In genomic region chr6:169073311-169073710, GRCh38 we compare ENCODE assay signal across 18 cellular contexts.
A peak's percentile ranks its signal among the peaks of the same experiment; 100 is the strongest.
DNase-seq lines count a peak whose midpoint lies in the region; ATAC-seq and TF ChIP-seq lines count a peak whose summit lies in the region.
"Had no signal": no experiment of that assay in that cellular context is flagged by ENCODE, and none has a peak within 500 bp of the region (broad histone marks: within the 10 kb centered on the region; RNA-seq: fewer than 3 reads in every experiment).

No MANE protein-coding gene starts in this region.

- H3K36me3 Mint-ChIP-seq in Calu3 (ENCODE audit: insufficient read depth, unreplicated experiment): no peaks in the 10 kb centered on the region
- H3K36me3 Mint-ChIP-seq: activated naive CD8-positive, alpha-beta T cell treated with anti-CD3 and anti-CD28 coated beads for 36 hours; natural killer cell; stimulated activated effector memory CD8-positive, alpha-beta T cell treated with anti-CD3 and anti-CD28 coated beads, Interleukin-12 subunit alpha, Interleukin-12 subunit beta, amount 100 ng/mL, for 72 hours had no signal

- H2AFZ ChIP-seq in neuronal stem cell (ENCODE audit: low read length): no peak overlapping the region

- in situ Hi-C loops in GM13977 (cut with MboI; ENCODE audit: low pct_unique_long_range_greater_than_20kb, low sequenced_read_pairs, unreplicated experiment): no loop called here

- intact Hi-C loops in Calu3 (cut with micrococcal nuclease; ENCODE audit: unreplicated experiment): no loop called here

- peak overlapping the region; percentile 53 for H3K18ac ChIP-seq in neuronal stem cell (ENCODE audit: low read length)

- no peaks in the 10 kb centered on the region for H3K79me1 ChIP-seq in neuronal stem cell (ENCODE audit: low read depth, low read length)

- DNase-seq in AG08395 (ENCODE audit: low spot score): peak; percentile 39
- DNase-seq in LoVo (ENCODE audit: low spot score): peak; percentile 1
- no peak for DNase-seq in coronary artery (ENCODE audit: low spot score)
- DNase-seq in neuronal stem cell (ENCODE audit: low spot score): no peak
- DNase-seq in Calu3: no peak
- DNase-seq in Ammon's horn (ENCODE audit: low spot score): no peak
- no peak for DNase-seq in GM13977 (ENCODE audit: low spot score)
- DNase-seq: activated CD4-positive, alpha-beta T cell treated with anti-CD3 and anti-CD28 coated beads, Interleukin-2, amount 10 ng/mL, durations not matched to agents 24 days and 14 days; activated naive CD8-positive, alpha-beta T cell treated with anti-CD3 and anti-CD28 coated beads for 36 hours; DMS53; left ventricle myocardium superior; natural killer cell; NCI-H2107; right lobe of liver; Right ventricle myocardium superior had no signal

- no peaks in the 10 kb centered on the region for H3K27me3 ChIP-seq in neuronal stem cell (ENCODE audit: control insufficient read depth in 3 of 3, insufficient read depth in 3 of 3, low read depth in 1 of 3, low read length in 3 of 3)
- H3K27me3 ChIP-seq: right lobe of liver had no signal

- no peak overlapping the region for H2BK15ac ChIP-seq in neuronal stem cell (ENCODE audit: low read length)

- H3K4ac ChIP-seq in neuronal stem cell (ENCODE audit: low read length): no peak overlapping the region

- H3K4me2 ChIP-seq in neuronal stem cell (ENCODE audit: insufficient read depth, low read length, poor library complexity, severe bottlenecking): no peak overlapping the region

- H4K91ac ChIP-seq in neuronal stem cell (ENCODE audit: low read depth, low read length, poor library complexity): no peak overlapping the region

- no peak for TF ChIP-seq CTCF in coronary artery (IDR thresholded peaks at IDR 0.05)
- no peak for TF ChIP-seq CTCF in Calu3 (IDR thresholded peaks at IDR 0.05; ENCODE audit: unreplicated experiment)
- no peak for TF ChIP-seq CTCF in GM13977 (IDR thresholded peaks at IDR 0.05; ENCODE audit: extremely low read depth, insufficient read depth, missing control alignments)

- H3K27ac ChIP-seq in coronary artery (peak overlapping the region; percentile 75 to 85), neuronal stem cell (replicated peaks; ENCODE audit: low read length) (no peak overlapping the region)
- H3K27ac ChIP-seq: right lobe of liver had no signal

- no peak overlapping the region for H2AK5ac ChIP-seq in neuronal stem cell (ENCODE audit: low read depth, low read length)

- H3K23ac ChIP-seq in neuronal stem cell (ENCODE audit: low read depth, low read length, poor library complexity): no peak overlapping the region

- H3K4me1 ChIP-seq in neuronal stem cell (ENCODE audit: control insufficient read depth in 2 of 2, insufficient read depth in 1 of 2, low read depth in 1 of 2, low read length in 2 of 2): no peaks in the 10 kb centered on the region
- H3K4me1 ChIP-seq: right lobe of liver had no signal

- CTCF ChIA-PET in Calu3 (lab: Charles Lee): no interaction called here

- H4K8ac ChIP-seq in neuronal stem cell (ENCODE audit: low read depth, low read length): no peak overlapping the region

- no peaks in the 10 kb centered on the region for H3K9me3 Mint-ChIP-seq in Calu3 (ENCODE audit: low read depth, unreplicated experiment)
- H3K9me3 Mint-ChIP-seq: activated CD4-positive, alpha-beta T cell treated with anti-CD3 and anti-CD28 coated beads, Interleukin-2, amount 10 ng/mL, durations not matched to agents 24 days and 14 days; natural killer cell; stimulated activated effector memory CD8-positive, alpha-beta T cell treated with anti-CD3 and anti-CD28 coated beads, Interleukin-12 subunit alpha, Interleukin-12 subunit beta, amount 100 ng/mL, for 72 hours; T-helper 2 cell treated with Interferon-gamma antibody and Interleukin-4, amounts not matched to agents 5 μg/mL and 100 μg/mL, for 36 hours had no signal

- no peaks in the 10 kb centered on the region for H3K27me3 Mint-ChIP-seq in Calu3 (ENCODE audit: unreplicated experiment)
- H3K27me3 Mint-ChIP-seq: activated CD4-positive, alpha-beta T cell treated with anti-CD3 and anti-CD28 coated beads, Interleukin-2, amount 10 ng/mL, durations not matched to agents 24 days and 14 days had no signal

- H3K4me1 Mint-ChIP-seq in Calu3 (ENCODE audit: low read depth, unreplicated experiment): peaks cover 27% of the 10 kb centered on the region
- H3K4me1 Mint-ChIP-seq: activated CD4-positive, alpha-beta T cell treated with anti-CD3 and anti-CD28 coated beads, Interleukin-2, amount 10 ng/mL, durations not matched to agents 24 days and 14 days; activated naive CD8-positive, alpha-beta T cell treated with anti-CD3 and anti-CD28 coated beads for 36 hours; natural killer cell; stimulated activated effector memory CD8-positive, alpha-beta T cell treated with anti-CD3 and anti-CD28 coated beads, Interleukin-12 subunit alpha, Interleukin-12 subunit beta, amount 100 ng/mL, for 72 hours had no signal

- BruUV-seq in Calu3 (replicated peaks; lab: Mats Ljungman, UMichigan): no TSS peak

- no peaks in the 10 kb centered on the region for H3K9me3 ChIP-seq in neuronal stem cell (replicated peaks in 1 of 2; ENCODE audit: control insufficient read depth in 2 of 2, insufficient read depth in 1 of 2, low read depth in 1 of 2, low read length in 2 of 2)
- H3K9me3 ChIP-seq: right lobe of liver had no signal

- H2BK12ac ChIP-seq in neuronal stem cell (ENCODE audit: low read length): no peak overlapping the region

- no peak overlapping the region for H3K4me3 Mint-ChIP-seq in Calu3 (ENCODE audit: low read depth, unreplicated experiment)
- H3K4me3 Mint-ChIP-seq: activated CD4-positive, alpha-beta T cell treated with anti-CD3 and anti-CD28 coated beads, Interleukin-2, amount 10 ng/mL, durations not matched to agents 24 days and 14 days; activated naive CD8-positive, alpha-beta T cell treated with anti-CD3 and anti-CD28 coated beads for 36 hours; natural killer cell; stimulated activated effector memory CD8-positive, alpha-beta T cell treated with anti-CD3 and anti-CD28 coated beads, Interleukin-12 subunit alpha, Interleukin-12 subunit beta, amount 100 ng/mL, for 72 hours; T-helper 2 cell treated with Interferon-gamma antibody and Interleukin-4, amounts not matched to agents 5 μg/mL and 100 μg/mL, for 36 hours had no signal

- no peak overlapping the region for H3K14ac ChIP-seq in neuronal stem cell (ENCODE audit: low read length)

- H2BK120ac ChIP-seq in neuronal stem cell (ENCODE audit: low read depth, low read length): no peak overlapping the region

- ATAC-seq in GM21529 (IDR thresholded peaks at IDR 0.05; ENCODE audit: unreplicated experiment): no peak
- ATAC-seq: left ventricle myocardium superior; natural killer cell; right lobe of liver; stimulated activated effector memory CD8-positive, alpha-beta T cell treated with anti-CD3 and anti-CD28 coated beads, Interleukin-12 subunit alpha, Interleukin-12 subunit beta, amount 100 ng/mL, for 72 hours had no signal

- no peak overlapping the region for H2BK5ac ChIP-seq in neuronal stem cell (ENCODE audit: low read length)

- no peak overlapping the region for H3K4me3 ChIP-seq in coronary artery
- H3K4me3 ChIP-seq in neuronal stem cell (ENCODE audit: low read length in 2 of 2): no peak overlapping the region
- H3K4me3 ChIP-seq: right lobe of liver had no signal

- no peak overlapping the region for H3K9ac ChIP-seq in neuronal stem cell (ENCODE audit: low read depth, low read length, poor library complexity)

- H3K36me3 ChIP-seq in neuronal stem cell (replicated peaks in 1 of 2; ENCODE audit: control insufficient read depth in 2 of 2, insufficient read depth in 2 of 2, low read length in 2 of 2): no peaks in the 10 kb centered on the region
- H3K36me3 ChIP-seq: right lobe of liver had no signal

- whole genome bisulfite sequencing in neuronal stem cell (ENCODE audit: extremely low coverage in 2 of 2, insufficient read length in 2 of 2, insufficient replicate concordance in 1 of 2), 2 donors: no CpG with 5 or more reads among the region's 3 CpGs

- H3K27ac Mint-ChIP-seq in Calu3 (ENCODE audit: unreplicated experiment): no peak overlapping the region
- H3K27ac Mint-ChIP-seq: activated CD4-positive, alpha-beta T cell treated with anti-CD3 and anti-CD28 coated beads, Interleukin-2, amount 10 ng/mL, durations not matched to agents 24 days and 14 days; activated naive CD8-positive, alpha-beta T cell treated with anti-CD3 and anti-CD28 coated beads for 36 hours; natural killer cell; stimulated activated effector memory CD8-positive, alpha-beta T cell treated with anti-CD3 and anti-CD28 coated beads, Interleukin-12 subunit alpha, Interleukin-12 subunit beta, amount 100 ng/mL, for 72 hours; T-helper 2 cell treated with Interferon-gamma antibody and Interleukin-4, amounts not matched to agents 5 μg/mL and 100 μg/mL, for 36 hours had no signal

Comparison
In these comparisons a context has a peak if more than half of its experiments do, and no peak if none do; other contexts are left out.
1. DNase-seq: peak in AG08395 (single experiment) and LoVo (single experiment); none in coronary artery (single experiment), neuronal stem cell (single experiment), Calu3 (single experiment), Ammon's horn (single experiment) and GM13977 (single experiment).